7 cellular contexts compared by ENCODE assay signal in genomic region chrX:63209645-63210044, GRCh38.
DNase-seq lines count a peak whose midpoint lies in the region; ATAC-seq and TF ChIP-seq lines count a peak whose summit lies in the region.
"Not testable (repeated sequence)": the region's sequence is repeated elsewhere in the genome, so short reads cannot be mapped to it uniquely, and the experiment has no call there.

No MANE protein-coding gene starts in this region.

- H3K4me3 ChIP-seq in lower lobe of right lung = not testable (repeated sequence)

- DNase-seq in activated CD8-positive, alpha-beta memory T cell treated with anti-CD3 and anti-CD28 coated beads, Interleukin-2, amount 10 ng/mL, durations not matched to agents 7 days and 5 days; lower lobe of right lung: not testable (repeated sequence)

- not testable (repeated sequence) for H3K36me3 Mint-ChIP-seq in activated CD8-positive, alpha-beta memory T cell treated with anti-CD3 and anti-CD28 coated beads, Interleukin-2, amount 10 ng/mL, durations not matched to agents 7 days and 5 days

- not testable (repeated sequence) for H3K27me3 ChIP-seq in lower lobe of right lung (ENCODE audit: low read depth)

- H3K9me3 ChIP-seq in lower lobe of right lung = not testable (repeated sequence)

- ATAC-seq in GM18861 (IDR thresholded peaks at IDR 0.05; ENCODE audit: unreplicated experiment) (peak; percentile 48), GM19395 (IDR thresholded peaks at IDR 0.05; ENCODE audit: unreplicated experiment) (peak; percentile 59), GM21723 (IDR thresholded peaks at IDR 0.05; ENCODE audit: unreplicated experiment) (peak; percentile 76), HG02884 (IDR thresholded peaks at IDR 0.05; ENCODE audit: unreplicated experiment) (peak; percentile 64), HG03469 (IDR thresholded peaks at IDR 0.05; ENCODE audit: unreplicated experiment) (peak; percentile 56), lower lobe of right lung (peak; percentile 64 to 68)
- ATAC-seq in activated CD8-positive, alpha-beta memory T cell treated with anti-CD3 and anti-CD28 coated beads, Interleukin-2, amount 10 ng/mL, durations not matched to agents 7 days and 5 days = peak; percentile 27

- H3K4me1 ChIP-seq in lower lobe of right lung = not testable (repeated sequence)

- not testable (repeated sequence) for H3K27ac ChIP-seq in lower lobe of right lung

- not testable (repeated sequence) for H3K36me3 ChIP-seq in lower lobe of right lung

- not testable (repeated sequence) for H3K27me3 Mint-ChIP-seq in activated CD8-positive, alpha-beta memory T cell treated with anti-CD3 and anti-CD28 coated beads, Interleukin-2, amount 10 ng/mL, durations not matched to agents 7 days and 5 days

- H3K27ac Mint-ChIP-seq in activated CD8-positive, alpha-beta memory T cell treated with anti-CD3 and anti-CD28 coated beads, Interleukin-2, amount 10 ng/mL, durations not matched to agents 7 days and 5 days = not testable (repeated sequence)

- CTCF ChIA-PET in activated CD8-positive, alpha-beta memory T cell treated with anti-CD3 and anti-CD28 coated beads, Interleukin-2, amount 10 ng/mL, durations not matched to agents 7 days and 5 days (lab: Charles Lee) = not testable (repeated sequence)

- H3K9me3 Mint-ChIP-seq in activated CD8-positive, alpha-beta memory T cell treated with anti-CD3 and anti-CD28 coated beads, Interleukin-2, amount 10 ng/mL, durations not matched to agents 7 days and 5 days (ENCODE audit: low read depth) = not testable (repeated sequence)

- not testable (repeated sequence) for H3K4me1 Mint-ChIP-seq in activated CD8-positive, alpha-beta memory T cell treated with anti-CD3 and anti-CD28 coated beads, Interleukin-2, amount 10 ng/mL, durations not matched to agents 7 days and 5 days

- H3K4me3 Mint-ChIP-seq in activated CD8-positive, alpha-beta memory T cell treated with anti-CD3 and anti-CD28 coated beads, Interleukin-2, amount 10 ng/mL, durations not matched to agents 7 days and 5 days = not testable (repeated sequence)

- intact Hi-C loops in lower lobe of right lung (cut with DNase I) = not testable (repeated sequence)

- not testable (repeated sequence) for TF ChIP-seq CTCF in lower lobe of right lung (IDR thresholded peaks at IDR 0.05)
